8 cellular contexts compared by ENCODE assay signal in genomic region chr19:34364830-34365462, GRCh38. TPM values are rescaled to one million over a fixed set of nuclear protein-coding genes. Genes with fewer than 3 reads are reported as not detected.
DNase-seq lines count a peak whose midpoint lies in the region; TF ChIP-seq lines count a peak whose summit lies in the region.

GPI (plus strand) TSS chr19:34365196; CDS start chr19:34365267, 71 bp downstream.

- DNase-seq in DMS79 treated with DMSO at 0.1 percent for 48 hours (lab: John Stamatoyannopoulos, UW) (peak; percentile 59), GM23248 (peak; percentile 83), SK-N-MC (ENCODE audit: low read depth, low spot score) (no peak), globus pallidus (ENCODE audit: low spot score) (peak; percentile 55), nucleus accumbens (lab: John Stamatoyannopoulos, UW) (peak in 48 of 56 donors; percentile 14 to 77 (median 47)), substantia nigra (lab: John Stamatoyannopoulos, UW) (peak in 41 of 49 donors; percentile 9 to 83 (median 48))
- peak; percentile 76 for DNase-seq in activated naive CD4-positive, alpha-beta T cell treated with anti-CD3 and anti-CD28 coated beads, Interleukin-2, amount 10 ng/mL, durations not matched to agents 7 days and 5 days

- H3K9me2 ChIP-seq in GM23248 (ENCODE audit: insufficient read depth), result no peaks in the 10 kb centered on the region
- no peaks in the 10 kb centered on the region for H3K9me2 ChIP-seq in Loucy (replicated peaks; ENCODE audit: low read depth, low read length)

- H3K9me3 ChIP-seq in GM23248 (ENCODE audit: low read depth), result no peaks in the 10 kb centered on the region
- H3K9me3 ChIP-seq in Loucy (ENCODE audit: insufficient read depth, low read depth, low read length), result no peaks in the 10 kb centered on the region
- no peaks in the 10 kb centered on the region for H3K9me3 ChIP-seq in SK-N-MC (ENCODE audit: low read depth, low read length)

- H2AFZ ChIP-seq in GM23248, result peak within 1 kb of the TSS; percentile 82
- peak within 1 kb of the TSS; percentile 92 for H2AFZ ChIP-seq in Loucy (ENCODE audit: low read length)

- peaks cover 36% of the 10 kb centered on the region for H3K36me3 Mint-ChIP-seq in activated naive CD4-positive, alpha-beta T cell treated with anti-CD3 and anti-CD28 coated beads, Interleukin-2, amount 10 ng/mL, durations not matched to agents 7 days and 5 days

- H3K9ac ChIP-seq in GM23248 (peak within 1 kb of the TSS; percentile 88), Loucy (ENCODE audit: low read depth, low read length, poor library complexity, severe bottlenecking) (peak within 1 kb of the TSS; percentile 99), SK-N-MC (ENCODE audit: insufficient read length) (peak within 1 kb of the TSS; percentile 89)

- peaks cover 4% of the 10 kb centered on the region; the same call in 1 of the 2 replicates for H4K20me1 ChIP-seq in GM23248 (ENCODE audit: insufficient read depth)
- H4K20me1 ChIP-seq in Loucy (ENCODE audit: insufficient read depth, low read length, poor library complexity, severe bottlenecking), result peaks cover 45% of the 10 kb centered on the region

- H3K4me2 ChIP-seq in GM23248 (ENCODE audit: unreplicated experiment) (peak within 1 kb of the TSS; percentile 77), Loucy (ENCODE audit: low read depth, low read length, poor library complexity, severe bottlenecking) (peak within 1 kb of the TSS; percentile 90)

- CTCF ChIA-PET in activated naive CD4-positive, alpha-beta T cell treated with anti-CD3 and anti-CD28 coated beads, Interleukin-2, amount 10 ng/mL, durations not matched to agents 7 days and 5 days (lab: Charles Lee), result interaction anchor here (1.3 to 2.2 kb wide), 2 partner anchors 14 to 18 kb away, joined by 3 to 9 read pairs; no protein-coding TSS in a partner anchor

- peak within 1 kb of the TSS; percentile 96 for H3K4me3 ChIP-seq in GM23248
- peak within 1 kb of the TSS; percentile 98 for H3K4me3 ChIP-seq in Loucy (ENCODE audit: low read length, poor library complexity, severe bottlenecking)
- peak within 1 kb of the TSS; percentile 91 for H3K4me3 ChIP-seq in SK-N-MC

- WGBS in GM23248 (ENCODE audit: low coverage in 1 of 2, low lambda C conversion rate in 2 of 2, missing lambda C conversion rate in 2 of 2), 2 experiments, result 2 to 5% methylated on average over 28 to 63 of the region's 67 CpGs

- peaks cover 2% of the 10 kb centered on the region; the same call in 1 of the 2 replicates for H3F3A ChIP-seq in GM23248 (ENCODE audit: insufficient read depth)
- H3F3A ChIP-seq in Loucy (ENCODE audit: low read depth), result 0 out of 2 replicates have a peak, but pooled peaks cover 8% of the 10 kb centered on the region

- H3K36me3 ChIP-seq in GM23248 (ENCODE audit: low read depth) (peaks cover 27% of the 10 kb centered on the region), Loucy (ENCODE audit: insufficient read depth, low read length) (peaks cover 29% of the 10 kb centered on the region; the same call in 1 of the 2 replicates), SK-N-MC (ENCODE audit: insufficient read depth, low read length) (peaks cover 23% of the 10 kb centered on the region)

- TF ChIP-seq CTCF in Loucy (conservative IDR thresholded peaks at IDR 0.05; ENCODE audit: low read length), result no peak

- H3K27me3 Mint-ChIP-seq in activated naive CD4-positive, alpha-beta T cell treated with anti-CD3 and anti-CD28 coated beads, Interleukin-2, amount 10 ng/mL, durations not matched to agents 7 days and 5 days, result peaks cover 4% of the 10 kb centered on the region

- H3K9me3 Mint-ChIP-seq in activated naive CD4-positive, alpha-beta T cell treated with anti-CD3 and anti-CD28 coated beads, Interleukin-2, amount 10 ng/mL, durations not matched to agents 7 days and 5 days, result no peaks in the 10 kb centered on the region

- peak within 1 kb of the TSS; percentile 100 for H3K4me3 Mint-ChIP-seq in activated naive CD4-positive, alpha-beta T cell treated with anti-CD3 and anti-CD28 coated beads, Interleukin-2, amount 10 ng/mL, durations not matched to agents 7 days and 5 days

- peak within 1 kb of the TSS; percentile 36 for H3K27ac ChIP-seq in GM23248
- H3K27ac ChIP-seq in SK-N-MC, result no peak within 1 kb of the TSS
- peak within 1 kb of the TSS; percentile 64 for H3K27ac ChIP-seq in substantia nigra (ENCODE audit: low read depth, low read length, poor library complexity, severe bottlenecking)

- H3K4me1 ChIP-seq in GM23248 (ENCODE audit: insufficient read depth), result peaks cover 12% of the 10 kb centered on the region; the same call in 1 of the 2 replicates
- peaks cover 41% of the 10 kb centered on the region for H3K4me1 ChIP-seq in Loucy (ENCODE audit: insufficient read depth, low read length, poor library complexity, severe bottlenecking)

- in situ Hi-C loops in GM23248 (cut with MboI), result no loop called here

- H3K27me3 ChIP-seq in GM23248 (replicated peaks; ENCODE audit: insufficient read depth), result no peaks in the 10 kb centered on the region
- no peaks in the 10 kb centered on the region for H3K27me3 ChIP-seq in Loucy (ENCODE audit: insufficient read depth, low read length, poor library complexity, severe bottlenecking)

- H3K79me2 ChIP-seq in GM23248 (ENCODE audit: insufficient read depth) (peaks cover 49% of the 10 kb centered on the region), Loucy (ENCODE audit: insufficient read depth, low read length) (peaks cover 49% of the 10 kb centered on the region)

- H3K27ac Mint-ChIP-seq in activated naive CD4-positive, alpha-beta T cell treated with anti-CD3 and anti-CD28 coated beads, Interleukin-2, amount 10 ng/mL, durations not matched to agents 7 days and 5 days, result peak within 1 kb of the TSS; percentile 91

- H3K4me1 Mint-ChIP-seq in activated naive CD4-positive, alpha-beta T cell treated with anti-CD3 and anti-CD28 coated beads, Interleukin-2, amount 10 ng/mL, durations not matched to agents 7 days and 5 days, result peaks cover 73% of the 10 kb centered on the region

RNA-seq across cellular contexts. Expression of gene GPI, which starts in this region (rescaled TPM):
- total RNA-seq in GM23248 (2014; rRNA removed; shearing (Covaris generic)), result 196 and 226 TPM in 2 replicates
- polyA plus RNA-seq in GM23248 (2016; fragmentation: Nextera tagmentation; extraction: Ambion mirVana), result 299 and 315 TPM in 2 replicates
